ENCODE assay signal across 8 cellular contexts in the genomic region with DNA sequence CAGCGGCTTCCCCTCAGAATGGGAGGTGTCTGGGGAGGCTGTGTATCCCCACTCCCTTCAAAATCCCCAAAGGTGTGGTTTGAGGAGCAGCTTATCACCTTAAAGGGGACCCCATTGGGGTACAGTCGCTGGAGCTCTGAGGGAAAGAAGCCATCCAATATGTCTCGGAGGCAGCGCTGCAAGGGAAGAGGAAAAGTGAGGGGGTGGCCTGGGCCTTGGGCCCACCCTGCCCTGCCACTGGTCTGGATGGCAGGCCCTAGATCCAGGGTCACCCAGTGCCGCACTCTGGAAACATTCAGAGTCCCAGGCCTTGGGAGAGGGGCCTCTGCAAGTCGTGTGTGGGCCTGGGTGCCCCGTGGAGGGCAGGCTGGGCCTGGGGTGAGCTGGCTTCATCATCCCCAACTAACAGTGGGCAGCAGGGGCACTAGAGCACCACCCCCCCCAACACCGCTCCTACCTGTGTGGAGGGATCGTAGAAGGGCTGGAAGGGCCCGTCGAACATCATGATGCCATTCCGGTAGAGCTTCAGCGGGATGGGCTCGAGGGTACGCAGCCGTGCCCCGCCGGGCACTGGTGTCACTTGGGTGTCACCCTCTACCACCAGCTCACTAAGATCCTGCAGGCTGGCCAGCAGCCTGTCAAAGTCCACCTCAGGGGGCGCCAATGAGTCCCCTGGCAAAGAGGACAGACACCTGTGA. TPM values are rescaled to one million over a fixed set of nuclear protein-coding genes. Genes with fewer than 3 reads are reported as not detected.
DNase-seq lines count a peak whose midpoint lies in the region; ATAC-seq and TF ChIP-seq lines count a peak whose summit lies in the region.

No MANE protein-coding gene starts in this region.

- DNase-seq in SKM-1 treated with dmso at 0.1 percent for 144 hours (lab: John Stamatoyannopoulos, UW; ENCODE audit: unreplicated experiment) (peak; percentile 11), SKM-1 (lab: John Stamatoyannopoulos, UW; ENCODE audit: unreplicated experiment) (no peak), OCI-M1 (lab: John Stamatoyannopoulos, UW) (peak; percentile 50), cardiac fibroblast (ENCODE audit: low read depth in 2 of 2) (no peak), naive B cell (no peak), NCI-H1930 (lab: John Stamatoyannopoulos, UW) (no peak)

- H3K9me3 Mint-ChIP-seq in naive B cell, result no peaks in the 10 kb centered on the region

- peak overlapping the region; percentile 42 to 91 (median 72) for H3K4me3 Mint-ChIP-seq in naive B cell

- H3K36me3 Mint-ChIP-seq in naive B cell, result peaks cover 0 to 8% of the 10 kb centered on the region in 2 donors

- no peak for ATAC-seq in naive B cell (ENCODE audit: low read depth in 2 of 2)
- ATAC-seq in HG02970 (IDR thresholded peaks at IDR 0.05; ENCODE audit: low FRiP score, unreplicated experiment), result no peak
- no peak for ATAC-seq in HG03439 (IDR thresholded peaks at IDR 0.05; ENCODE audit: unreplicated experiment)

- H3K27me3 Mint-ChIP-seq in naive B cell, result no peaks in the 10 kb centered on the region

- H3K4me3 ChIP-seq in cardiac fibroblast (replicated peaks in 1 of 2; ENCODE audit: low read depth in 2 of 2, low read length in 2 of 2), result no peak overlapping the region

- peak overlapping the region; percentile 85 to 98 (median 98) for H3K27ac Mint-ChIP-seq in naive B cell

- H3K4me1 Mint-ChIP-seq in naive B cell, result peaks cover 79 to 95% (median 90%) of the 10 kb centered on the region in 3 donors

- peak; percentile 48 for TF ChIP-seq CTCF in cardiac fibroblast (IDR thresholded peaks at IDR 0.05; ENCODE audit: low read depth, low read length)

RNA-seq across cellular contexts. Expression of a gene that starts 5.6 kb away (rescaled TPM):
- 1,000 to 10,000 TPM in 2 of 6 donors, 100 to 1,000 TPM in 4; 624 to 1,205 (median 832) TPM for polyA plus RNA-seq in naive B cell (ENCODE audit: low read depth in 6 of 6)

RNA-seq across cellular contexts. Expression of a gene that starts 20.9 kb away (rescaled TPM):
- 10 to 100 TPM in 2 of 6 donors, 1 to 10 TPM in 4; 4.3 to 15.7 (median 6.9) TPM for polyA plus RNA-seq in naive B cell (ENCODE audit: low read depth in 6 of 6)

RNA-seq across cellular contexts. Expression of a gene that starts 32.2 kb away (rescaled TPM):
- polyA plus RNA-seq in naive B cell (ENCODE audit: low read depth in 6 of 6), result over 10,000 TPM; 10,565 to 16,920 (median 13,137) TPM

RNA-seq across cellular contexts. Expression of a gene that starts 51.5 kb away (rescaled TPM):
- polyA plus RNA-seq in naive B cell (ENCODE audit: low read depth in 6 of 6), result 1 to 10 TPM; 2.5 to 8.2 (median 4.9) TPM

Comparison
In these comparisons a context has a peak if more than half of its experiments do, and no peak if none do; other contexts are left out.
1. DNase-seq: peak in SKM-1 treated with dmso at 0.1 percent for 144 hours (single experiment) and OCI-M1 (single experiment); none in SKM-1 (single experiment), cardiac fibroblast (0 of 2), naive B cell (single experiment) and NCI-H1930 (0 of 2).